9 cellular contexts compared by ENCODE assay signal in the genomic region with DNA sequence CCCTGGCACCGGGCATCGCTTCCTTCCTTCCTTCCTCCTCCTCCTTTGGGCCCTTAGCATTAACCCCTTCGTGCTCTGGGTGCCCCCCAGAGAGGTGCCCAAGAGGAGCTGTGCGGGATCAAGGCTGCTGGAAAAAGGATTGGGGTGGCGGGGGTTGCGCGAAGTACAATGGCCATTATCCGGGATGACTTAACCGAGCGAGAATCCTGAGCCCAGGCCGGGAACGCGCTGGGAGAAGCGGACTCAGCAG. TPM values are rescaled to one million over a fixed set of nuclear protein-coding genes. Genes with fewer than 3 reads are reported as not detected.
DNase-seq lines count a peak whose midpoint lies in the region; ATAC-seq, FAIRE-seq and TF ChIP-seq lines count a peak whose summit lies in the region.
"Had no signal": no experiment of that assay in that cellular context is flagged by ENCODE, and none has a peak within 500 bp of the region (broad histone marks: within the 10 kb centered on the region; RNA-seq: fewer than 3 reads in every experiment).

No MANE protein-coding gene starts in this region.

- WGBS in IMR-90 (ENCODE audit: extremely low coverage in 2 of 2, insufficient read length in 1 of 2), 2 experiments = 4% methylated on average over 10 of the region's 14 CpGs; no CpG with 5 or more reads in 1 of the 2 experiments

- 0 out of 4 replicates have a peak, but pooled peaks cover 0 to 3% of the 10 kb centered on the region in 2 experiments for H3K79me1 ChIP-seq in IMR-90 (ENCODE audit: low read depth in 1 of 2, low read length in 2 of 2)

- DNase-seq in IMR-90 = peak; percentile 43
- no peak for DNase-seq in epithelial cell of proximal tubule (ENCODE audit: low read depth)
- DNase-seq in AML-193 (lab: John Stamatoyannopoulos, UW) = no peak
- DNase-seq in NOMO-1 treated with dmso at 0.1 percent for 144 hours (lab: John Stamatoyannopoulos, UW; ENCODE audit: unreplicated experiment) = no peak
- DNase-seq in kidney = no peak
- DNase-seq: NCI-H1105 treated with DMSO at 0.1 percent for 48 hours had no signal

- TF ChIP-seq POLR2A in IMR-90 (IDR thresholded peaks at IDR 0.05; ENCODE audit: low read depth, low read length) = no peak

- H3K27me3 ChIP-seq in BLaER1 (peaks cover 88% of the 10 kb centered on the region), IMR-90 (ENCODE audit: control insufficient read depth, insufficient read depth, low read length) (peaks cover 30% of the 10 kb centered on the region; the same call in 1 of the 2 replicates), parathyroid adenoma (ENCODE audit: control insufficient read depth, insufficient read depth, low read length) (peaks cover 27% of the 10 kb centered on the region)

- H2AK5ac ChIP-seq in IMR-90 (ENCODE audit: low read depth, low read length) = no peak overlapping the region

- peak overlapping the region; percentile 80 for H3K4me2 ChIP-seq in BLaER1
- H3K4me2 ChIP-seq in IMR-90 (ENCODE audit: low read depth, low read length) = peak overlapping the region; percentile 48
- H3K4me2 ChIP-seq in parathyroid adenoma (ENCODE audit: low read length) = peak overlapping the region; percentile 43

- no peak overlapping the region for H2BK120ac ChIP-seq in IMR-90 (ENCODE audit: low read depth, low read length)

- POLR2A ChIA-PET in IMR-90 (lab: Charles Lee; ENCODE audit: unreplicated experiment) = interaction anchor here (0.6 kb wide), 1 partner anchor 109 kb away, joined by 4 read pairs; no protein-coding TSS in a partner anchor

- FAIRE-seq in kidney (lab: Jason Lieb, UNC) = no peak

- in situ Hi-C loops in IMR-90 (cut with MboI; ENCODE audit: low sequenced_read_pairs) = no loop called here

- intact Hi-C loops in IMR-90 (cut with micrococcal nuclease) = no loop called here
- intact Hi-C loops in kidney (cut with DNase I) = no loop called here

- no peak overlapping the region; a peak in 1 of 4 replicates for H4K8ac ChIP-seq in IMR-90 (ENCODE audit: low read depth in 2 of 2, low read length in 2 of 2)

- H3K4me1 ChIP-seq in BLaER1 (peaks cover 60% of the 10 kb centered on the region), IMR-90 (ENCODE audit: control insufficient read depth, insufficient read depth, low read length) (peaks cover 9% of the 10 kb centered on the region; the same call in 1 of the 2 replicates), parathyroid adenoma (peaks cover 13% of the 10 kb centered on the region), kidney (ENCODE audit: control insufficient read depth in 1 of 2, insufficient read depth in 1 of 2, low read depth in 1 of 2, low read length in 2 of 2) (peaks cover 4 to 34% of the 10 kb centered on the region in 2 donors)

- peaks cover 18% of the 10 kb centered on the region for H3K36me3 ChIP-seq in BLaER1
- H3K36me3 ChIP-seq in IMR-90 (ENCODE audit: control insufficient read depth, insufficient read depth, low read length) = peaks cover under 1% of the 10 kb centered on the region; the same call in 1 of the 2 replicates
- no peaks in the 10 kb centered on the region for H3K36me3 ChIP-seq in parathyroid adenoma (ENCODE audit: control insufficient read depth, insufficient read depth, low read length)
- peaks cover 0 to 2% of the 10 kb centered on the region in 2 donors for H3K36me3 ChIP-seq in kidney (ENCODE audit: control insufficient read depth in 1 of 2, insufficient read depth in 2 of 2, low read length in 2 of 2)

- H4K20me1 ChIP-seq in BLaER1 (peaks cover 85% of the 10 kb centered on the region), IMR-90 (ENCODE audit: insufficient read depth, low read length) (no peaks in the 10 kb centered on the region; the same call in 1 of the 2 replicates)

- H3K27ac ChIP-seq in BLaER1 (no peak overlapping the region), IMR-90 (ENCODE audit: insufficient read depth, low read length) (no peak overlapping the region), parathyroid adenoma (no peak overlapping the region), kidney (ENCODE audit: low read depth in 2 of 2, low read length in 2 of 2) (no peak overlapping the region)

- peak overlapping the region; percentile 58 for H2AK9ac ChIP-seq in IMR-90 (replicated peaks; ENCODE audit: low read depth, low read length, poor library complexity)

- no TSS peak for BruUV-seq in IMR-90 (replicated peaks; lab: Mats Ljungman, UMichigan)

- no peak overlapping the region for H3K56ac ChIP-seq in IMR-90 (ENCODE audit: extremely low read depth, insufficient read depth, low read length)

- no peak overlapping the region for H2BK15ac ChIP-seq in IMR-90 (ENCODE audit: low read depth, low read length)

- H2BK20ac ChIP-seq in IMR-90 (ENCODE audit: low read depth, low read length) = no peak overlapping the region

- ATAC-seq in IMR-90 (ENCODE audit: low read depth) (no peak), GM18858 (IDR thresholded peaks at IDR 0.05; ENCODE audit: unreplicated experiment) (no peak)

- no peak overlapping the region for H3K18ac ChIP-seq in IMR-90 (ENCODE audit: low read depth, low read length)

- H3K9me3 ChIP-seq in BLaER1 (no peaks in the 10 kb centered on the region), IMR-90 (ENCODE audit: control insufficient read depth, insufficient read depth, low read length) (no peaks in the 10 kb centered on the region), parathyroid adenoma (ENCODE audit: control insufficient read depth, low read length) (no peaks in the 10 kb centered on the region), kidney (ENCODE audit: control insufficient read depth in 1 of 2, low read length in 2 of 2) (no peaks in the 10 kb centered on the region)

- dilution Hi-C loops in IMR-90 (cut with HindIII; ENCODE audit: low sequenced_read_pairs, unreplicated experiment) = no loop called here

- H4K5ac ChIP-seq in IMR-90 (ENCODE audit: low read depth, low read length) = no peak overlapping the region

- H3K4ac ChIP-seq in IMR-90 (ENCODE audit: low read depth, low read length) = no peak overlapping the region

- no peaks in the 10 kb centered on the region for H3K79me2 ChIP-seq in parathyroid adenoma

- no peak overlapping the region for H4K91ac ChIP-seq in IMR-90 (ENCODE audit: insufficient read depth, low read depth, low read length)

- H3K9ac ChIP-seq in BLaER1 = no peak overlapping the region
- H3K9ac ChIP-seq in IMR-90 (ENCODE audit: low read depth, low read length) = no peak overlapping the region
- no peak overlapping the region for H3K9ac ChIP-seq in parathyroid adenoma
- no peak overlapping the region for H3K9ac ChIP-seq in kidney (ENCODE audit: low read length in 2 of 2)

- peaks cover 2% of the 10 kb centered on the region; the same call in 1 of the 2 replicates for H3K9me1 ChIP-seq in IMR-90 (ENCODE audit: insufficient read depth, low read length)

- TF ChIP-seq RAD21 in IMR-90 (IDR thresholded peaks at IDR 0.05; ENCODE audit: low read length) = no peak

- H2AFZ ChIP-seq in IMR-90 (replicated peaks; ENCODE audit: low read length, poor library complexity) (peak overlapping the region; percentile 79), parathyroid adenoma (peak overlapping the region; percentile 12)

- no peak for TF ChIP-seq CTCF in IMR-90 (conservative IDR thresholded peaks at IDR 0.05; ENCODE audit: low read depth, low read length)
- TF ChIP-seq CTCF in epithelial cell of proximal tubule (conservative IDR thresholded peaks at IDR 0.05; ENCODE audit: low read depth, low read length) = no peak
- TF ChIP-seq CTCF in parathyroid adenoma (IDR thresholded peaks at IDR 0.05) = no peak
- TF ChIP-seq CTCF in kidney (IDR thresholded peaks at IDR 0.05; ENCODE audit: borderline replicate concordance, extremely low read depth, insufficient read depth) = no peak

- H2BK5ac ChIP-seq in IMR-90 (ENCODE audit: low read depth, low read length, poor library complexity, severe bottlenecking) = no peak overlapping the region

- no peak overlapping the region for H3K23ac ChIP-seq in IMR-90 (ENCODE audit: low read depth, low read length)

- H3K14ac ChIP-seq in IMR-90 (replicated peaks; ENCODE audit: low read depth, low read length) = no peak overlapping the region

- H3K4me3 ChIP-seq in BLaER1 = peak overlapping the region; percentile 58
- no peak overlapping the region; the same call in 1 of the 2 replicates for H3K4me3 ChIP-seq in IMR-90 (ENCODE audit: insufficient read depth, low read depth, low read length)
- peak overlapping the region; percentile 50 for H3K4me3 ChIP-seq in epithelial cell of proximal tubule (ENCODE audit: low read depth, low read length)
- no peak overlapping the region for H3K4me3 ChIP-seq in parathyroid adenoma (ENCODE audit: low read depth, low read length)
- no peak overlapping the region for H3K4me3 ChIP-seq in kidney (ENCODE audit: low read length in 2 of 2)

- CTCF ChIA-PET in IMR-90 (lab: Yijun Ruan, JAX) = interaction anchor here (0.6 to 1.3 kb wide), 2 partner anchors 29 to 160 kb away, joined by 4 to 7 read pairs; no protein-coding TSS in a partner anchor

RNA-seq across cellular contexts. Expression of a gene that starts 2.8 kb away (rescaled TPM):
- under 0.01 TPM in 2 replicates for total RNA-seq in IMR-90 (2012; rRNA removed)
- polyA plus RNA-seq in IMR-90 (2012; rRNA removed) = 0.01 and 0.07 TPM in 2 replicates
- 0.01 and 0.05 TPM in 2 replicates for polyA plus RNA-seq in IMR-90 (2012; cell fraction: cytosol; rRNA removed)
- 0.08 and 0.25 TPM in 2 replicates for polyA plus RNA-seq in IMR-90 (2012; cell fraction: nucleus; rRNA removed; ENCODE audit: low replicate concordance)
- 0.14 and 0.52 TPM in 2 replicates for total RNA-seq in epithelial cell of proximal tubule
- total RNA-seq in kidney = 1.6 TPM
- 0.54 TPM for polyA plus RNA-seq in kidney (ENCODE audit: insufficient read depth, low read depth, low replicate concordance)

RNA-seq across cellular contexts. Expression of a gene that starts 18.9 kb away (rescaled TPM):
- total RNA-seq in IMR-90 (2012; rRNA removed) (18.1 and 33.0 TPM in 2 replicates), epithelial cell of proximal tubule (21.8 and 37.8 TPM in 2 replicates), kidney (64.8 TPM)
- polyA plus RNA-seq in IMR-90 (2012; rRNA removed) (44.6 and 46.3 TPM in 2 replicates), kidney (ENCODE audit: insufficient read depth, low read depth, low replicate concordance) (21.2 TPM)
- polyA plus RNA-seq in IMR-90 (2012; cell fraction: cytosol; rRNA removed) = 14.6 and 27.3 TPM in 2 replicates
- 151 and 243 TPM in 2 replicates for polyA plus RNA-seq in IMR-90 (2012; cell fraction: nucleus; rRNA removed; ENCODE audit: low replicate concordance)

RNA-seq across cellular contexts. Expression of a gene that starts 22.0 kb away (rescaled TPM):
- total RNA-seq in IMR-90 (2012; rRNA removed) (0.56 and 0.72 TPM in 2 replicates), epithelial cell of proximal tubule (1.6 and 2.3 TPM in 2 replicates), kidney (0.69 TPM)
- polyA plus RNA-seq in IMR-90 (2012; rRNA removed) (0.39 and 0.62 TPM in 2 replicates), kidney (ENCODE audit: insufficient read depth, low read depth, low replicate concordance) (0.52 TPM)
- polyA plus RNA-seq in IMR-90 (2012; cell fraction: cytosol; rRNA removed) = 0.49 TPM in 1 of 2 replicates, not detected in the other
- polyA plus RNA-seq in IMR-90 (2012; cell fraction: nucleus; rRNA removed; ENCODE audit: low replicate concordance) = 0.39 and 0.55 TPM in 2 replicates

RNA-seq across cellular contexts. Expression of a gene that starts 31.2 kb away (rescaled TPM):
- total RNA-seq in IMR-90 (2012; rRNA removed) = 6.6 and 10.0 TPM in 2 replicates
- polyA plus RNA-seq in IMR-90 (2012; rRNA removed) = 24.8 and 25.2 TPM in 2 replicates
- polyA plus RNA-seq in IMR-90 (2012; cell fraction: cytosol; rRNA removed) = 11.3 and 13.1 TPM in 2 replicates
- 81.4 and 106 TPM in 2 replicates for polyA plus RNA-seq in IMR-90 (2012; cell fraction: nucleus; rRNA removed; ENCODE audit: low replicate concordance)
- 16.6 and 17.2 TPM in 2 replicates for total RNA-seq in epithelial cell of proximal tubule
- 89.9 TPM for total RNA-seq in kidney
- polyA plus RNA-seq in kidney (ENCODE audit: insufficient read depth, low read depth, low replicate concordance) = 5.0 TPM

RNA-seq across cellular contexts. Expression of a gene that starts 39.4 kb away (rescaled TPM):
- total RNA-seq in IMR-90 (2012; rRNA removed) (4,476 and 5,195 TPM in 2 replicates), epithelial cell of proximal tubule (2,565 and 4,770 TPM in 2 replicates), kidney (537 TPM)
- polyA plus RNA-seq in IMR-90 (2012; rRNA removed) (4,221 and 4,665 TPM in 2 replicates), kidney (ENCODE audit: insufficient read depth, low read depth, low replicate concordance) (533 TPM)
- 3,130 and 3,490 TPM in 2 replicates for polyA plus RNA-seq in IMR-90 (2012; cell fraction: cytosol; rRNA removed)
- polyA plus RNA-seq in IMR-90 (2012; cell fraction: nucleus; rRNA removed; ENCODE audit: low replicate concordance) = 1,066 and 1,464 TPM in 2 replicates

Comparison
In these comparisons a context has a peak if more than half of its experiments do, and no peak if none do; other contexts are left out.
1. H3K4me3 ChIP-seq: peak in BLaER1 (single experiment) and epithelial cell of proximal tubule (single experiment); none in IMR-90 (single experiment), parathyroid adenoma (single experiment) and kidney (0 of 2).
2. Peak in every context shown above with its lines, with median percentiles within 50 percentile points of each other: H3K4me2 ChIP-seq.